In the genomic region with DNA sequence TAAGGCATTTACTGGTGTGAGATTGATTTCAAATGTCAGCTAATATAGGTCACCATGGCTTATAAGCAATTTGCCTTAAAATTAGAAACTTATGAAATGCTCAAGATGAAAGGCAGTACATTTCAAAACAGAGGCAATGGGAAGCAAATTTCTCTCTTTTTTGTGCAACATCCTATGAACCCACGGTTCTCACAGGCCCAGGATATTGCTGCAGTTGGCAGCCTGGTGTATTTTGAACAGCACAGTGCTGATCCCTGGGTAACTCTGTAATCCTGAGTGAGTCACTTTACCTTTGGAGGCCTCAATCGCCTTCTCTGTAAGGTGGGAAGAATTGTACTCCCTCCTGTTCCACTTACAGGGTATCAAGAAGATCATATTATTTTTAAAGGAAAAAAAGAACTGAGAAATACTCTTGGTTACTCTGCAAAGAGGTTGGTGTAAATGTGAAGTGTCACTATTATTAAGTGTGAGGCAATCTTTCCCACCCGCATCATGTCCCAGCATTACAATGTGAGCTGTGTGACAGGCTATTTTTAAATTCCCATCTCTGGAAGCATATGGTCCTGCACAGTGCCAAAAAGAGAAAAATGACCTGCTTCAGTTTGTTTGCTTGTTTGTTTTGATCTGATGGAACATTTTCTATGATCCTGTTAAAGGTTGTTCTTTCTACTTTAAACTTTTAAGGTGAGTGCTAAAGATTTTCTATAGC, we compare ENCODE assay signal across 12 cellular contexts.
DNase-seq lines count a peak whose midpoint lies in the region; ATAC-seq and TF ChIP-seq lines count a peak whose summit lies in the region.
"Had no signal": no experiment of that assay in that cellular context is flagged by ENCODE, and none has a peak within 500 bp of the region (broad histone marks: within the 10 kb centered on the region; RNA-seq: fewer than 3 reads in every experiment).

No MANE protein-coding gene starts in this region.

- TF ChIP-seq CTCF in left lung (IDR thresholded peaks at IDR 0.05), result no peak

- H3K9me3 Mint-ChIP-seq in activated T-helper 17 cell treated with anti-CD3 and anti-CD28 coated beads, Interleukin-2, amount 50 U/mL, for 72 hours, result no peaks in the 10 kb centered on the region
- H3K9me3 Mint-ChIP-seq: CD8-positive, alpha-beta T cell had no signal

- peaks cover 3% of the 10 kb centered on the region for H3K27me3 Mint-ChIP-seq in activated T-helper 17 cell treated with anti-CD3 and anti-CD28 coated beads, Interleukin-2, amount 50 U/mL, for 72 hours

- intact Hi-C loops in left lung (cut with DNase I), result no loop called here

- peaks cover 2% of the 10 kb centered on the region for H3K4me1 Mint-ChIP-seq in activated T-helper 17 cell treated with anti-CD3 and anti-CD28 coated beads, Interleukin-2, amount 50 U/mL, for 72 hours

- DNase-seq in AG08395 (ENCODE audit: low spot score) (peak; percentile 28), left lung (no peak), NCI-H345 (lab: John Stamatoyannopoulos, UW) (no peak), globus pallidus (ENCODE audit: low spot score) (no peak), SHP77 (lab: John Stamatoyannopoulos, UW) (no peak)
- DNase-seq: CD8-positive, alpha-beta T cell; central memory CD4-positive, alpha-beta T cell; nucleus accumbens; stimulated activated CD4-positive, alpha-beta T cell treated with anti-CD3 and anti-CD28 coated beads, Interleukin-4, amount 100 ng/mL, for 4 hours had no signal

- H3K36me3 ChIP-seq in KOPT-K1 (ENCODE audit: insufficient read depth, low read length) (no peaks in the 10 kb centered on the region), left lung (no peaks in the 10 kb centered on the region)

- peak; percentile 15 for ATAC-seq in activated T-helper 17 cell treated with anti-CD3 and anti-CD28 coated beads, Interleukin-2, amount 50 U/mL, for 72 hours (replicated peaks)
- ATAC-seq in left lung, result peak; percentile 36
- ATAC-seq in HG02623 (IDR thresholded peaks at IDR 0.05; ENCODE audit: unreplicated experiment), result no peak
- ATAC-seq: CD8-positive, alpha-beta T cell had no signal

- H3K36me3 Mint-ChIP-seq in activated T-helper 17 cell treated with anti-CD3 and anti-CD28 coated beads, Interleukin-2, amount 50 U/mL, for 72 hours (ENCODE audit: low read depth), result no peaks in the 10 kb centered on the region
- H3K36me3 Mint-ChIP-seq: CD8-positive, alpha-beta T cell had no signal

- peak overlapping the region; percentile 49 for H3K27ac Mint-ChIP-seq in activated T-helper 17 cell treated with anti-CD3 and anti-CD28 coated beads, Interleukin-2, amount 50 U/mL, for 72 hours
- H3K27ac Mint-ChIP-seq: CD8-positive, alpha-beta T cell had no signal

- H3K27me3 ChIP-seq in left lung, result no peaks in the 10 kb centered on the region

- H3K4me3 ChIP-seq in left lung, result no peak overlapping the region

- H3K27ac ChIP-seq in KOPT-K1 (ENCODE audit: low read depth, low read length, poor library complexity, severe bottlenecking), result peak overlapping the region; percentile 65
- peak overlapping the region in 1 of 2 donors; percentile 72 for H3K27ac ChIP-seq in left lung

- peaks cover 0 to 67% of the 10 kb centered on the region in 2 donors for H3K4me1 ChIP-seq in left lung

- H3K9me3 ChIP-seq in KOPT-K1 (ENCODE audit: insufficient read depth, low read length, poor library complexity, severe bottlenecking), result no peaks in the 10 kb centered on the region
- H3K9me3 ChIP-seq in left lung, result no peaks in the 10 kb centered on the region

- peak overlapping the region; percentile 6 for H3K4me3 Mint-ChIP-seq in activated T-helper 17 cell treated with anti-CD3 and anti-CD28 coated beads, Interleukin-2, amount 50 U/mL, for 72 hours
- H3K4me3 Mint-ChIP-seq: CD8-positive, alpha-beta T cell had no signal
